ENCODE assay signal across 24 cellular contexts in the genomic region with DNA sequence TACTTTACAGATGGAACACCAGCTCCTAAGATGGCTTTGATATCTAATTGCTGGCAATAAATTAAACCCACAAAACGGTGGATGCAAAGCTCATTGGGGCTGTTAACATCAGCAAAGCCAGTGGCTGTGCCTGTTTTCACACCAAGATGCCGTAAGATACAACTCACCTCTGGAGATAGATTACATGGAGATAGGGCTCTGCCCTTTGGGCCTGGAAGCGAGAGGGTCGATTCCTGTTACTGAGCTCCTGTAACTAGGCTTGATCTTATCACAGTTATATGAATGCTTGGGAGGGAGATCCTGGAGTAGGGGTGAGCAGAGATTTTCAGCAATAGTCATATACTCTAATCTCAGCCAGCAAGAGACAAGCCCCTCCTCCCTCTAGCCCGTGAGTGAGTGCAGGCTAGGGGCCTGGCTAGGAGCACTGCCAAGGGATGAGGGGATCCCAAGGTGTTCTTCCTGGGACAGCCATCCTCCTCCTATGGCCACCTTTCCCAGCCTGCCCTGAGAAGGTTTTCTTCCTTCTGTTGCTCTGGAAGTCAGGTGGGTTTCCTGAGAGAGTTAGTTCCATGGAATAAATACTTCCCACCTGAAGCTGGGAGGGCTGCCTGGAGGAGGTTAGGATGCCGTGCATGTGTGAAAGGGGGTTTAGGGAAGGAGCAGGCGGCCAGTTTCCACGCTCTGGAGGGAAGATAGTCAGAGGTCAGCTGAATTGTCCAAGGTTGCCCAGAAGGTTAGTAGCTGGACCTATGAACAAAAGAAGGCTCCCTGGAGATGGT. TPM values are rescaled to one million over a fixed set of nuclear protein-coding genes. Genes with fewer than 3 reads are reported as not detected.
A peak's percentile ranks its signal among the peaks of the same experiment; 100 is the strongest.
DNase-seq lines count a peak whose midpoint lies in the region; ATAC-seq and TF ChIP-seq lines count a peak whose summit lies in the region.
"Had no signal": no experiment of that assay in that cellular context is flagged by ENCODE, and none has a peak within 500 bp of the region (broad histone marks: within the 10 kb centered on the region; RNA-seq: fewer than 3 reads in every experiment).

No MANE protein-coding gene starts in this region.

- POLR2A ChIA-PET in SK-N-SH (lab: Yijun Ruan, JAX) = no interaction called here
- POLR2A ChIA-PET in CD8-positive, alpha-beta T cell (lab: Charles Lee) = no interaction called here

- H3K9me3 Mint-ChIP-seq in activated naive CD4-positive, alpha-beta T cell treated with anti-CD3 and anti-CD28 coated beads, Interleukin-2, amount 50 U/mL, for 72 hours = no peaks in the 10 kb centered on the region
- H3K9me3 Mint-ChIP-seq in activated naive CD4-positive, alpha-beta T cell treated with anti-CD3 and anti-CD28 coated beads, Interleukin-2, amount 10 ng/mL, durations not matched to agents 7 days and 5 days = no peaks in the 10 kb centered on the region
- no peaks in the 10 kb centered on the region for H3K9me3 Mint-ChIP-seq in CD8-positive, alpha-beta T cell
- H3K9me3 Mint-ChIP-seq: CD8-positive, alpha-beta memory T cell had no signal

- H3K27ac ChIP-seq in SK-N-SH (ENCODE audit: low read depth in 2 of 2, low read length in 1 of 2) = no peak overlapping the region
- no peak overlapping the region for H3K27ac ChIP-seq in mesendoderm (ENCODE audit: low read depth, low read length)
- H3K27ac ChIP-seq in CD8-positive, alpha-beta T cell (ENCODE audit: low read depth, low read length) = no peak overlapping the region
- H3K27ac ChIP-seq: 22Rv1, RWPE1 had no signal

- WGBS in SK-N-SH (ENCODE audit: low lambda C conversion rate) = 50% methylated on average over 7 of the region's 8 CpGs
- no CpG with 5 or more reads among the region's 8 CpGs for WGBS in mesendoderm (ENCODE audit: extremely low coverage, insufficient coverage, low lambda C conversion rate)

- H3K4me2 ChIP-seq in SK-N-SH (no peak overlapping the region), mesendoderm (ENCODE audit: low read length) (no peak overlapping the region)

- no peaks in the 10 kb centered on the region for H3K79me1 ChIP-seq in mesendoderm (ENCODE audit: low read length)

- H4K8ac ChIP-seq in mesendoderm (ENCODE audit: low read depth, low read length) = no peak overlapping the region

- no peak overlapping the region for H2AK5ac ChIP-seq in mesendoderm (ENCODE audit: low read length)

- no peaks in the 10 kb centered on the region for H3K9me3 ChIP-seq in SK-N-SH
- H3K9me3 ChIP-seq in CD8-positive, alpha-beta T cell (ENCODE audit: low read length) = no peaks in the 10 kb centered on the region

- no peak overlapping the region for H4K5ac ChIP-seq in mesendoderm (ENCODE audit: low read length)

- no peaks in the 10 kb centered on the region for H4K20me1 ChIP-seq in SK-N-SH (ENCODE audit: insufficient read depth)

- H3K4me1 ChIP-seq in SK-N-SH (ENCODE audit: control insufficient read depth in 1 of 2, insufficient read depth in 2 of 2, low read depth in 1 of 2, low read length in 1 of 2) = peaks cover 0 to 9% of the 10 kb centered on the region in 2 experiments; a peak in 1 of 4 replicates
- H3K4me1 ChIP-seq in mesendoderm (ENCODE audit: control insufficient read depth, low read depth, low read length) = peaks cover 5% of the 10 kb centered on the region
- H3K4me1 ChIP-seq in CD8-positive, alpha-beta T cell (ENCODE audit: insufficient read depth, low read length) = no peaks in the 10 kb centered on the region

- no peak overlapping the region for H3K4ac ChIP-seq in mesendoderm (ENCODE audit: low read depth, low read length)

- no peak overlapping the region for H2BK15ac ChIP-seq in mesendoderm (replicated peaks; ENCODE audit: low read depth)

- no peak for TF ChIP-seq EP300 in SK-N-SH (IDR thresholded peaks at IDR 0.05; ENCODE audit: borderline replicate concordance in 1 of 2, low read depth in 1 of 2, low read length in 1 of 2)

- no peaks in the 10 kb centered on the region for H3F3A ChIP-seq in SK-N-SH (replicated peaks; ENCODE audit: insufficient read depth)

- peaks cover 24% of the 10 kb centered on the region for H3K4me1 Mint-ChIP-seq in activated naive CD4-positive, alpha-beta T cell treated with anti-CD3 and anti-CD28 coated beads, Interleukin-2, amount 10 ng/mL, durations not matched to agents 7 days and 5 days
- peaks cover 1% of the 10 kb centered on the region for H3K4me1 Mint-ChIP-seq in CD8-positive, alpha-beta T cell (ENCODE audit: low read depth)

- H3K27me3 ChIP-seq in SK-N-SH (ENCODE audit: insufficient read depth) (no peaks in the 10 kb centered on the region; the same call in 1 of the 2 replicates), mesendoderm (ENCODE audit: insufficient read depth, low read length, poor library complexity) (no peaks in the 10 kb centered on the region)
- H3K27me3 ChIP-seq in CD8-positive, alpha-beta T cell (ENCODE audit: insufficient read depth, low read length) = no peaks in the 10 kb centered on the region

- intact Hi-C loops in CD8-positive, alpha-beta T cell (cut with DNase I, micrococcal nuclease) = no loop called here

- H3K9me2 ChIP-seq in SK-N-SH = no peaks in the 10 kb centered on the region

- no peak overlapping the region for H3K18ac ChIP-seq in mesendoderm (ENCODE audit: low read length)

- H3K27me3 Mint-ChIP-seq in activated naive CD4-positive, alpha-beta T cell treated with anti-CD3 and anti-CD28 coated beads, Interleukin-2, amount 10 ng/mL, durations not matched to agents 7 days and 5 days = peaks cover under 1% of the 10 kb centered on the region
- H3K27me3 Mint-ChIP-seq in CD8-positive, alpha-beta T cell (ENCODE audit: low read depth) = no peaks in the 10 kb centered on the region

- H3K23ac ChIP-seq in mesendoderm (ENCODE audit: low read length) = no peak overlapping the region

- TF ChIP-seq RAD21 in SK-N-SH (IDR thresholded peaks at IDR 0.05; ENCODE audit: low read length) = no peak

- no peak for ATAC-seq in SK-N-SH treated with all-trans-retinoic acid at 6 μM for 48 hours
- no peak for ATAC-seq in activated naive CD4-positive, alpha-beta T cell treated with anti-CD3 and anti-CD28 coated beads, Interleukin-2, amount 50 U/mL, for 72 hours
- ATAC-seq in CD8-positive, alpha-beta T cell = no peak
- ATAC-seq in GM21619 (IDR thresholded peaks at IDR 0.05; ENCODE audit: unreplicated experiment) = no peak
- ATAC-seq: HCT116 had no signal

- DNase-seq in SK-N-SH = no peak
- no peak for DNase-seq in activated naive CD4-positive, alpha-beta T cell treated with anti-CD3 and anti-CD28 coated beads, Interleukin-2, amount 50 U/mL, for 72 hours (ENCODE audit: low spot score in 2 of 2)
- DNase-seq in activated naive CD4-positive, alpha-beta T cell treated with anti-CD3 and anti-CD28 coated beads, Interleukin-2, amount 10 ng/mL, durations not matched to agents 7 days and 5 days = no peak
- peak; percentile 61 for DNase-seq in mesendoderm
- no peak for DNase-seq in CD8-positive, alpha-beta T cell
- DNase-seq in NCI-H1417 (lab: John Stamatoyannopoulos, UW) = no peak
- DNase-seq: AML-193; C1 segment of cervical spinal cord; CD8-positive, alpha-beta memory T cell; KG1; NCI-H1092; NCI-H146; NCI-H2029 treated with DMSO at 0.1 percent for 48 hours; NCI-H2171; NCI-H345; NCI-H524; NCI-H774; NK-92 treated with Interleukin-12 subunit alpha and Interleukin-12 subunit beta, amount 100 ng/mL, for 24 hours; SIG-M5 had no signal

- no peak for TF ChIP-seq CTCF in SK-N-SH (IDR thresholded peaks at IDR 0.05)
- TF ChIP-seq CTCF in CD8-positive, alpha-beta T cell (IDR thresholded peaks at IDR 0.05) = no peak

- H3K36me3 ChIP-seq in SK-N-SH (replicated peaks in 1 of 2; ENCODE audit: control insufficient read depth in 1 of 2, insufficient read depth in 2 of 2, low read length in 1 of 2) (no peaks in the 10 kb centered on the region), mesendoderm (ENCODE audit: control insufficient read depth, insufficient read depth, low read length) (no peaks in the 10 kb centered on the region)
- H3K36me3 ChIP-seq in CD8-positive, alpha-beta T cell (ENCODE audit: insufficient read depth, low read length) = no peaks in the 10 kb centered on the region

- no peak overlapping the region for H3K4me3 Mint-ChIP-seq in activated naive CD4-positive, alpha-beta T cell treated with anti-CD3 and anti-CD28 coated beads, Interleukin-2, amount 10 ng/mL, durations not matched to agents 7 days and 5 days
- no peak overlapping the region for H3K4me3 Mint-ChIP-seq in CD8-positive, alpha-beta T cell
- H3K4me3 Mint-ChIP-seq: CD8-positive, alpha-beta memory T cell had no signal

- H3K4me3 ChIP-seq in SK-N-SH (ENCODE audit: low read depth in 2 of 2, low read length in 1 of 2) = no peak overlapping the region
- H3K4me3 ChIP-seq in mesendoderm (ENCODE audit: low read length) = no peak overlapping the region
- no peak overlapping the region for H3K4me3 ChIP-seq in CD8-positive, alpha-beta T cell (ENCODE audit: low read depth, low read length)

- H2BK120ac ChIP-seq in mesendoderm (ENCODE audit: low read depth, low read length) = no peak overlapping the region

- H3K9ac ChIP-seq in SK-N-SH (no peak overlapping the region), mesendoderm (ENCODE audit: low read length) (no peak overlapping the region)

- H3K27ac Mint-ChIP-seq in activated naive CD4-positive, alpha-beta T cell treated with anti-CD3 and anti-CD28 coated beads, Interleukin-2, amount 50 U/mL, for 72 hours = peak overlapping the region; percentile 55 to 91
- H3K27ac Mint-ChIP-seq in activated naive CD4-positive, alpha-beta T cell treated with anti-CD3 and anti-CD28 coated beads, Interleukin-2, amount 10 ng/mL, durations not matched to agents 7 days and 5 days = no peak overlapping the region
- H3K27ac Mint-ChIP-seq in CD8-positive, alpha-beta T cell = no peak overlapping the region

- no peaks in the 10 kb centered on the region for H3K79me2 ChIP-seq in SK-N-SH (ENCODE audit: insufficient read depth)
- no peaks in the 10 kb centered on the region for H3K79me2 ChIP-seq in mesendoderm (ENCODE audit: control insufficient read depth, insufficient read depth, low read length)

- CTCF ChIA-PET in SK-N-SH (lab: Yijun Ruan, JAX) = interaction anchor here (0.7 to 13.2 kb wide), 5 partner anchors 17 to 716 kb away, joined by 3 to 171 read pairs (median 4); a partner anchor contains a TSS
- CTCF ChIA-PET in activated naive CD4-positive, alpha-beta T cell treated with anti-CD3 and anti-CD28 coated beads, Interleukin-2, amount 10 ng/mL, durations not matched to agents 7 days and 5 days (lab: Charles Lee) = interaction anchor here (1.5 to 1.6 kb wide), 2 partner anchors 40 to 113 kb away, joined by 3 to 7 read pairs; a partner anchor contains a TSS
- CTCF ChIA-PET in CD8-positive, alpha-beta T cell (lab: Charles Lee) = interaction anchor here (0.9 to 10.8 kb wide), 3 partner anchors 40 to 85 kb away, joined by 4 to 244 read pairs (median 5); a partner anchor contains a TSS

- H3K36me3 Mint-ChIP-seq in activated naive CD4-positive, alpha-beta T cell treated with anti-CD3 and anti-CD28 coated beads, Interleukin-2, amount 50 U/mL, for 72 hours = no peaks in the 10 kb centered on the region
- H3K36me3 Mint-ChIP-seq in activated naive CD4-positive, alpha-beta T cell treated with anti-CD3 and anti-CD28 coated beads, Interleukin-2, amount 10 ng/mL, durations not matched to agents 7 days and 5 days = peaks cover 2% of the 10 kb centered on the region
- no peaks in the 10 kb centered on the region for H3K36me3 Mint-ChIP-seq in CD8-positive, alpha-beta T cell

- H2BK5ac ChIP-seq in mesendoderm (ENCODE audit: low read length) = no peak overlapping the region

- H3K56ac ChIP-seq in mesendoderm (ENCODE audit: low read length) = no peak overlapping the region

- no peak overlapping the region for H2AFZ ChIP-seq in SK-N-SH (ENCODE audit: low read depth)

RNA-seq across cellular contexts. Expression of a gene that starts 18.1 kb away (rescaled TPM):
- 0.05 TPM in 2 replicates for polyA plus RNA-seq in SK-N-SH (2012; rRNA removed)
- 0.04 and 0.05 TPM in 2 replicates for polyA plus RNA-seq in SK-N-SH (2012; cell fraction: cytosol; rRNA removed)
- 0.16 and 0.19 TPM in 2 replicates for polyA plus RNA-seq in SK-N-SH (2012; cell fraction: nucleus; rRNA removed)
- total RNA-seq in activated naive CD4-positive, alpha-beta T cell treated with anti-CD3 and anti-CD28 coated beads, Interleukin-2, amount 50 U/mL, for 72 hours = 1 to 10 TPM; 4.1 to 4.8 TPM
- 0.93 TPM for polyA plus RNA-seq in mesendoderm (2013, experiment 1 of 2)
- 0.91 TPM for polyA plus RNA-seq in mesendoderm (2013, experiment 2 of 2)
- total RNA-seq in CD8-positive, alpha-beta T cell = 1 to 10 TPM; 2.8 to 3.0 TPM

RNA-seq across cellular contexts. Expression of a gene that starts 39.7 kb away (rescaled TPM):
- polyA plus RNA-seq in SK-N-SH (2012; rRNA removed) = 29.4 and 35.6 TPM in 2 replicates
- 18.9 and 25.5 TPM in 2 replicates for polyA plus RNA-seq in SK-N-SH (2012; cell fraction: cytosol; rRNA removed)
- 22.6 and 25.7 TPM in 2 replicates for polyA plus RNA-seq in SK-N-SH (2012; cell fraction: nucleus; rRNA removed)
- total RNA-seq in activated naive CD4-positive, alpha-beta T cell treated with anti-CD3 and anti-CD28 coated beads, Interleukin-2, amount 50 U/mL, for 72 hours = 100 to 1,000 TPM in 1 of 2 donors, 10 to 100 TPM in 1; 94.3 to 153 TPM
- 35.2 TPM for polyA plus RNA-seq in mesendoderm (2013, experiment 1 of 2)
- polyA plus RNA-seq in mesendoderm (2013, experiment 2 of 2) = 36.3 TPM
- 10 to 100 TPM; 18.3 to 18.5 TPM for total RNA-seq in CD8-positive, alpha-beta T cell

RNA-seq across cellular contexts. Expression of a gene that starts 45.0 kb away (rescaled TPM):
- 2.0 and 2.6 TPM in 2 replicates for polyA plus RNA-seq in SK-N-SH (2012; rRNA removed)
- 1.2 and 1.8 TPM in 2 replicates for polyA plus RNA-seq in SK-N-SH (2012; cell fraction: cytosol; rRNA removed)
- polyA plus RNA-seq in SK-N-SH (2012; cell fraction: nucleus; rRNA removed) = 3.7 TPM in 2 replicates
- 100 to 1,000 TPM; 222 to 258 TPM for total RNA-seq in activated naive CD4-positive, alpha-beta T cell treated with anti-CD3 and anti-CD28 coated beads, Interleukin-2, amount 50 U/mL, for 72 hours
- 2.4 TPM for polyA plus RNA-seq in mesendoderm (2013, experiment 1 of 2)
- polyA plus RNA-seq in mesendoderm (2013, experiment 2 of 2) = 2.3 TPM
- 1 to 10 TPM; 4.7 to 5.6 TPM for total RNA-seq in CD8-positive, alpha-beta T cell

Comparison
In these comparisons a context has a peak if more than half of its experiments do, and no peak if none do; other contexts are left out.
1. H3K27ac Mint-ChIP-seq: peak in activated naive CD4-positive, alpha-beta T cell treated with anti-CD3 and anti-CD28 coated beads, Interleukin-2, amount 50 U/mL, for 72 hours (2 of 2); none in activated naive CD4-positive, alpha-beta T cell treated with anti-CD3 and anti-CD28 coated beads, Interleukin-2, amount 10 ng/mL, durations not matched to agents 7 days and 5 days (single experiment) and CD8-positive, alpha-beta T cell (single experiment).
2. RNA of a gene that starts 39.7 kb away (total RNA-seq): 94.3 to 153 TPM in activated naive CD4-positive, alpha-beta T cell treated with anti-CD3 and anti-CD28 coated beads, Interleukin-2, amount 50 U/mL, for 72 hours; 18.3 to 18.5 TPM in CD8-positive, alpha-beta T cell; every median in the first group is over 4 times any median in the second.
3. RNA of a gene that starts 45.0 kb away (total RNA-seq): 222 to 258 TPM in activated naive CD4-positive, alpha-beta T cell treated with anti-CD3 and anti-CD28 coated beads, Interleukin-2, amount 50 U/mL, for 72 hours; 4.7 to 5.6 TPM in CD8-positive, alpha-beta T cell; every median in the first group is over 10 times any median in the second.